ENCODE assay signal across 14 cellular contexts in genomic region chr20:23415555-23415954, GRCh38. TPM values are rescaled to one million over a fixed set of nuclear protein-coding genes. Genes with fewer than 3 reads are reported as not detected.
A peak's percentile ranks its signal among the peaks of the same experiment; 100 is the strongest.
DNase-seq lines count a peak whose midpoint lies in the region; ATAC-seq and TF ChIP-seq lines count a peak whose summit lies in the region.
"Had no signal": no experiment of that assay in that cellular context is flagged by ENCODE, and none has a peak within 500 bp of the region (broad histone marks: within the 10 kb centered on the region; RNA-seq: fewer than 3 reads in every experiment).

No MANE protein-coding gene starts in this region.

- DNase-seq in activated T-cell treated with anti-CD3 and anti-CD28 coated beads, Interleukin-2, amount 50 U/mL, for 24 hours: no peak
- DNase-seq in activated T-cell treated with anti-CD3 and anti-CD28 coated beads, Interleukin-2, amount 50 U/mL, for 72 hours: no peak
- DNase-seq in HFFc6: no peak
- DNase-seq in effector memory CD8-positive, alpha-beta T cell: no peak
- DNase-seq in stimulated activated effector memory CD8-positive, alpha-beta T cell treated with anti-CD3 and anti-CD28 coated beads, Interleukin-12 subunit alpha, Interleukin-12 subunit beta, amount 100 ng/mL, for 72 hours (ENCODE audit: low spot score in 2 of 2): peak in 1 of 2 donors; percentile 25
- no peak for DNase-seq in NCI-H1105 (lab: John Stamatoyannopoulos, UW)
- DNase-seq in NCI-H2029 (lab: John Stamatoyannopoulos, UW): no peak
- DNase-seq: DMS 273 treated with DMSO at 0.1 percent for 48 hours, GDM1, NCI-H1417, NCI-H510A treated with DMSO at 0.1 percent for 48 hours, NCI-H82, PC-9 had no signal

- TF ChIP-seq CTCF in HFFc6 (IDR thresholded peaks at IDR 0.05): no peak

- peaks cover 14% of the 10 kb centered on the region for H3K36me3 Mint-ChIP-seq in activated T-cell treated with anti-CD3 and anti-CD28 coated beads, Interleukin-2, amount 50 U/mL, for 24 hours (ENCODE audit: low read depth)
- H3K36me3 Mint-ChIP-seq in activated T-cell treated with anti-CD3 and anti-CD28 coated beads, Interleukin-2, amount 50 U/mL, for 72 hours (ENCODE audit: insufficient read depth in 2 of 2): peaks cover 0 to 4% of the 10 kb centered on the region in 2 donors
- no peaks in the 10 kb centered on the region for H3K36me3 Mint-ChIP-seq in HFFc6 (ENCODE audit: low read depth)
- H3K36me3 Mint-ChIP-seq in effector memory CD8-positive, alpha-beta T cell (ENCODE audit: insufficient read depth): peaks cover 8% of the 10 kb centered on the region
- peaks cover 14% of the 10 kb centered on the region for H3K36me3 Mint-ChIP-seq in stimulated activated effector memory CD8-positive, alpha-beta T cell treated with anti-CD3 and anti-CD28 coated beads, Interleukin-12 subunit alpha, Interleukin-12 subunit beta, amount 100 ng/mL, for 72 hours

- no peak overlapping the region for H3K4me3 Mint-ChIP-seq in activated T-cell treated with anti-CD3 and anti-CD28 coated beads, Interleukin-2, amount 50 U/mL, for 24 hours
- no peak overlapping the region for H3K4me3 Mint-ChIP-seq in activated T-cell treated with anti-CD3 and anti-CD28 coated beads, Interleukin-2, amount 50 U/mL, for 72 hours
- no peak overlapping the region for H3K4me3 Mint-ChIP-seq in HFFc6
- H3K4me3 Mint-ChIP-seq in effector memory CD8-positive, alpha-beta T cell: peak overlapping the region; percentile 68 to 77
- H3K4me3 Mint-ChIP-seq in stimulated activated effector memory CD8-positive, alpha-beta T cell treated with anti-CD3 and anti-CD28 coated beads, Interleukin-12 subunit alpha, Interleukin-12 subunit beta, amount 100 ng/mL, for 72 hours: peak overlapping the region; percentile 38

- H3K4me1 Mint-ChIP-seq in activated T-cell treated with anti-CD3 and anti-CD28 coated beads, Interleukin-2, amount 50 U/mL, for 24 hours (ENCODE audit: low read depth): peaks cover 56% of the 10 kb centered on the region
- H3K4me1 Mint-ChIP-seq in activated T-cell treated with anti-CD3 and anti-CD28 coated beads, Interleukin-2, amount 50 U/mL, for 72 hours (ENCODE audit: low read depth): peaks cover 58% of the 10 kb centered on the region
- peaks cover 55% of the 10 kb centered on the region for H3K4me1 Mint-ChIP-seq in HFFc6 (ENCODE audit: low read depth)
- H3K4me1 Mint-ChIP-seq in effector memory CD8-positive, alpha-beta T cell (ENCODE audit: low read depth in 2 of 2): peaks cover 32 to 61% of the 10 kb centered on the region in 2 donors
- peaks cover 41% of the 10 kb centered on the region for H3K4me1 Mint-ChIP-seq in stimulated activated effector memory CD8-positive, alpha-beta T cell treated with anti-CD3 and anti-CD28 coated beads, Interleukin-12 subunit alpha, Interleukin-12 subunit beta, amount 100 ng/mL, for 72 hours

- ATAC-seq in activated T-cell treated with anti-CD3 and anti-CD28 coated beads, Interleukin-2, amount 50 U/mL, for 72 hours (replicated peaks in 1 of 2): no peak
- ATAC-seq in effector memory CD8-positive, alpha-beta T cell (replicated peaks): peak; percentile 11
- ATAC-seq in stimulated activated effector memory CD8-positive, alpha-beta T cell treated with anti-CD3 and anti-CD28 coated beads, Interleukin-12 subunit alpha, Interleukin-12 subunit beta, amount 100 ng/mL, for 72 hours: no peak
- ATAC-seq: A549 had no signal

- H3K27me3 Mint-ChIP-seq in activated T-cell treated with anti-CD3 and anti-CD28 coated beads, Interleukin-2, amount 50 U/mL, for 24 hours: no peaks in the 10 kb centered on the region
- no peaks in the 10 kb centered on the region for H3K27me3 Mint-ChIP-seq in activated T-cell treated with anti-CD3 and anti-CD28 coated beads, Interleukin-2, amount 50 U/mL, for 72 hours (ENCODE audit: low read depth)
- no peaks in the 10 kb centered on the region for H3K27me3 Mint-ChIP-seq in HFFc6 (ENCODE audit: insufficient read depth)
- no peaks in the 10 kb centered on the region for H3K27me3 Mint-ChIP-seq in effector memory CD8-positive, alpha-beta T cell

- peak overlapping the region; percentile 18 for H3K27ac Mint-ChIP-seq in activated T-cell treated with anti-CD3 and anti-CD28 coated beads, Interleukin-2, amount 50 U/mL, for 24 hours
- H3K27ac Mint-ChIP-seq in activated T-cell treated with anti-CD3 and anti-CD28 coated beads, Interleukin-2, amount 50 U/mL, for 72 hours: no peak overlapping the region
- peak overlapping the region; percentile 33; the same call in 1 of the 2 replicates for H3K27ac Mint-ChIP-seq in HFFc6
- peak overlapping the region; percentile 82 to 86 for H3K27ac Mint-ChIP-seq in effector memory CD8-positive, alpha-beta T cell
- no peak overlapping the region for H3K27ac Mint-ChIP-seq in stimulated activated effector memory CD8-positive, alpha-beta T cell treated with anti-CD3 and anti-CD28 coated beads, Interleukin-12 subunit alpha, Interleukin-12 subunit beta, amount 100 ng/mL, for 72 hours

- no peaks in the 10 kb centered on the region for H3K9me3 Mint-ChIP-seq in activated T-cell treated with anti-CD3 and anti-CD28 coated beads, Interleukin-2, amount 50 U/mL, for 24 hours
- H3K9me3 Mint-ChIP-seq in activated T-cell treated with anti-CD3 and anti-CD28 coated beads, Interleukin-2, amount 50 U/mL, for 72 hours: no peaks in the 10 kb centered on the region
- H3K9me3 Mint-ChIP-seq in HFFc6: no peaks in the 10 kb centered on the region
- H3K9me3 Mint-ChIP-seq in effector memory CD8-positive, alpha-beta T cell: no peaks in the 10 kb centered on the region
- H3K9me3 Mint-ChIP-seq in stimulated activated effector memory CD8-positive, alpha-beta T cell treated with anti-CD3 and anti-CD28 coated beads, Interleukin-12 subunit alpha, Interleukin-12 subunit beta, amount 100 ng/mL, for 72 hours: no peaks in the 10 kb centered on the region

RNA-seq across cellular contexts. Expression of gene NAPB, which starts 5.7 kb away (rescaled TPM):
- total RNA-seq in activated T-cell treated with anti-CD3 and anti-CD28 coated beads, Interleukin-2, amount 50 U/mL, for 72 hours: 10 to 100 TPM in 1 of 2 donors, 1 to 10 TPM in 1; 9.0 to 14.2 TPM
- 1 to 10 TPM; 4.1 to 5.9 (median 5.0) TPM for total RNA-seq in HFFc6 (2021; fragmentation: NEBNext Ultra II Directional; extraction: Animal tissue kit (Norgen Biotek cat#: 25700))

RNA-seq across cellular contexts. Expression of gene CSTL1, which starts 23.9 kb away (rescaled TPM):
- not detected for total RNA-seq in activated T-cell treated with anti-CD3 and anti-CD28 coated beads, Interleukin-2, amount 50 U/mL, for 72 hours
- total RNA-seq in HFFc6 (2021; fragmentation: NEBNext Ultra II Directional; extraction: Animal tissue kit (Norgen Biotek cat#: 25700)): not detected
- total RNA-seq: PC-9 had no signal

RNA-seq across cellular contexts. Expression of gene CST11, which starts 37.1 kb away (rescaled TPM):
- not detected for total RNA-seq in activated T-cell treated with anti-CD3 and anti-CD28 coated beads, Interleukin-2, amount 50 U/mL, for 72 hours
- not detected for total RNA-seq in HFFc6 (2021; fragmentation: NEBNext Ultra II Directional; extraction: Animal tissue kit (Norgen Biotek cat#: 25700))
- total RNA-seq: PC-9 had no signal

RNA-seq across cellular contexts. Expression of gene GZF1, which starts 53.6 kb away (rescaled TPM):
- 1 to 10 TPM; 5.9 to 9.5 TPM for total RNA-seq in activated T-cell treated with anti-CD3 and anti-CD28 coated beads, Interleukin-2, amount 50 U/mL, for 72 hours
- 10 to 100 TPM; 10.5 to 15.9 (median 13.6) TPM for total RNA-seq in HFFc6 (2021; fragmentation: NEBNext Ultra II Directional; extraction: Animal tissue kit (Norgen Biotek cat#: 25700))

Comparison
In these comparisons a context has a peak if more than half of its experiments do, and no peak if none do; other contexts are left out.
1. H3K27ac Mint-ChIP-seq: peak in activated T-cell treated with anti-CD3 and anti-CD28 coated beads, Interleukin-2, amount 50 U/mL, for 24 hours (single experiment), HFFc6 (single experiment) and effector memory CD8-positive, alpha-beta T cell (2 of 2); none in activated T-cell treated with anti-CD3 and anti-CD28 coated beads, Interleukin-2, amount 50 U/mL, for 72 hours (single experiment) and stimulated activated effector memory CD8-positive, alpha-beta T cell treated with anti-CD3 and anti-CD28 coated beads, Interleukin-12 subunit alpha, Interleukin-12 subunit beta, amount 100 ng/mL, for 72 hours (single experiment).
2. H3K4me3 Mint-ChIP-seq: peak in effector memory CD8-positive, alpha-beta T cell (2 of 2) and stimulated activated effector memory CD8-positive, alpha-beta T cell treated with anti-CD3 and anti-CD28 coated beads, Interleukin-12 subunit alpha, Interleukin-12 subunit beta, amount 100 ng/mL, for 72 hours (single experiment); none in activated T-cell treated with anti-CD3 and anti-CD28 coated beads, Interleukin-2, amount 50 U/mL, for 24 hours (single experiment), activated T-cell treated with anti-CD3 and anti-CD28 coated beads, Interleukin-2, amount 50 U/mL, for 72 hours (0 of 2) and HFFc6 (single experiment).